Comparison of ENCODE assay signal across 3 cellular contexts in the genomic region with DNA sequence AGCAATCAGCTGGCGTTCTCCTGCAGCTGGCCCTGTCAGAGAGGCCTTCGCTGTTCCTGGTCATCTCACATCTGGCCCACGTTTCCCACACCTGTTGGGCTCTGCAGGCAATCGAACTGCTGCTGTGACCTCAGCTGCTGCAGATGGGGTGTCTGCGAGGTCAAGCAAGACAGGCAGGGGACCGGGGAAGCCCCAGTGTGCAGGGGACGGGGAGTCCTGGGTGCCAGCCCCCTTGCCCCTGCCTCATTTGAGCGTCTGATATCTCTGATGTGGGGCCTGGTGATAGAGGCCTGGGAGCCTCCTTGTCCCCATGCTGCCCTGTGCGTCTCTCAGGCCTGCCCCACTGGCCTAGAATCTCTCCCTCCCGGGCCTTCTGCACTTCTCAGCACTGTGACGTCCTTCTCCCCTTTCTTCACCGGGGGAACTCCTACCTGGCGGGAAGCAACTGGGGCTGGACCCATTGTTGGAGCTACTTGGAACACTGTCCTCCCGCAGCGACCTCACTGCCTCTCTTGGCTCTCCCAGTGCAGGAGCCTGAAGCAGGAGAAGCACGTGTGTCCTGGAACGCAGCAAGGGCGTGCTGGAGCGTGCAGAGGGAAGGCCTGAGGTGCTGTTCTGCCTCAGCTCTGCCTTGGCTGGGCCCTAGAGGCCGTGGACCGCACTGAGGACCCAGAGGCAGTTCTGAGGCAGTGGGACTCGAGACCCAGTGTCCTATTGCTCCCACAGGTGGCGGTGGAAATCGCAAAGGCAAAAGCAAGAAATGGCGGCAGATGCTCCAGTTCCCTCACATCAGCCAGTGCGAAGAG.
TF ChIP-seq lines count a peak whose summit lies in the region.

No MANE protein-coding gene starts in this region.

TF ChIP-seq in SK-N-SH, 30 proteins besides CTCF, POLR2A, EP300 and RAD21:
- TF ChIP-seq NRF1 (IDR thresholded peaks at IDR 0.05; ENCODE audit: low read depth, low read length) (no peak), PBX3 (IDR thresholded peaks at IDR 0.05) (0 out of 2 replicates have a peak, but pooled peaks have one; percentile 2)
- TF ChIP-seq, protein P1, sequence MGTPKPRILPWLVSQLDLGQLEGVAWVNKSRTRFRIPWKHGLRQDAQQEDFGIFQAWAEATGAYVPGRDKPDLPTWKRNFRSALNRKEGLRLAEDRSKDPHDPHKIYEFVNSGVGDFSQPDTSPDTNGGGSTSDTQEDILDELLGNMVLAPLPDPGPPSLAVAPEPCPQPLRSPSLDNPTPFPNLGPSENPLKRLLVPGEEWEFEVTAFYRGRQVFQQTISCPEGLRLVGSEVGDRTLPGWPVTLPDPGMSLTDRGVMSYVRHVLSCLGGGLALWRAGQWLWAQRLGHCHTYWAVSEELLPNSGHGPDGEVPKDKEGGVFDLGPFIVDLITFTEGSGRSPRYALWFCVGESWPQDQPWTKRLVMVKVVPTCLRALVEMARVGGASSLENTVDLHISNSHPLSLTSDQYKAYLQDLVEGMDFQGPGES (IDR thresholded peaks at IDR 0.05; ENCODE audit: low read depth, low read length) = no peak

TF ChIP-seq in SK-N-SH treated with all-trans-retinoic acid at 6 μM for 48 hours, 23 proteins besides CTCF, POLR2A, EP300 and RAD21:
- TF ChIP-seq ZNF70 (CRISPR knock-in tag; IDR thresholded peaks at IDR 0.05) = no peak
- TF ChIP-seq, protein P2, sequence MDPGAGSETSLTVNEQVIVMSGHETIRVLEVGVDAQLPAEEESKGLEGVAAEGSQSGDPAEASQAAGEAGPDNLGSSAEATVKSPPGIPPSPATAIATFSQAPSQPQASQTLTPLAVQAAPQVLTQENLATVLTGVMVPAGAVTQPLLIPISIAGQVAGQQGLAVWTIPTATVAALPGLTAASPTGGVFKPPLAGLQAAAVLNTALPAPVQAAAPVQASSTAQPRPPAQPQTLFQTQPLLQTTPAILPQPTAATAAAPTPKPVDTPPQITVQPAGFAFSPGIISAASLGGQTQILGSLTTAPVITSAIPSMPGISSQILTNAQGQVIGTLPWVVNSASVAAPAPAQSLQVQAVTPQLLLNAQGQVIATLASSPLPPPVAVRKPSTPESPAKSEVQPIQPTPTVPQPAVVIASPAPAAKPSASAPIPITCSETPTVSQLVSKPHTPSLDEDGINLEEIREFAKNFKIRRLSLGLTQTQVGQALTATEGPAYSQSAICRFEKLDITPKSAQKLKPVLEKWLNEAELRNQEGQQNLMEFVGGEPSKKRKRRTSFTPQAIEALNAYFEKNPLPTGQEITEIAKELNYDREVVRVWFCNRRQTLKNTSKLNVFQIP (CRISPR knock-in tag; IDR thresholded peaks at IDR 0.05; ENCODE audit: borderline replicate concordance, low read depth) = no peak
- TF ChIP-seq ZNF8 (CRISPR knock-in tag; IDR thresholded peaks at IDR 0.05) = no peak
- no peak for TF ChIP-seq SNAI2 (CRISPR knock-in tag; IDR thresholded peaks at IDR 0.05)
- TF ChIP-seq CREB5 (CRISPR knock-in tag; IDR thresholded peaks at IDR 0.05; ENCODE audit: low read depth) = no peak
- TF ChIP-seq CSDC2 (CRISPR knock-in tag; IDR thresholded peaks at IDR 0.05) = no peak
- no peak for TF ChIP-seq TCF4 (CRISPR knock-in tag; IDR thresholded peaks at IDR 0.05; ENCODE audit: borderline replicate concordance)
- TF ChIP-seq, protein P3, sequence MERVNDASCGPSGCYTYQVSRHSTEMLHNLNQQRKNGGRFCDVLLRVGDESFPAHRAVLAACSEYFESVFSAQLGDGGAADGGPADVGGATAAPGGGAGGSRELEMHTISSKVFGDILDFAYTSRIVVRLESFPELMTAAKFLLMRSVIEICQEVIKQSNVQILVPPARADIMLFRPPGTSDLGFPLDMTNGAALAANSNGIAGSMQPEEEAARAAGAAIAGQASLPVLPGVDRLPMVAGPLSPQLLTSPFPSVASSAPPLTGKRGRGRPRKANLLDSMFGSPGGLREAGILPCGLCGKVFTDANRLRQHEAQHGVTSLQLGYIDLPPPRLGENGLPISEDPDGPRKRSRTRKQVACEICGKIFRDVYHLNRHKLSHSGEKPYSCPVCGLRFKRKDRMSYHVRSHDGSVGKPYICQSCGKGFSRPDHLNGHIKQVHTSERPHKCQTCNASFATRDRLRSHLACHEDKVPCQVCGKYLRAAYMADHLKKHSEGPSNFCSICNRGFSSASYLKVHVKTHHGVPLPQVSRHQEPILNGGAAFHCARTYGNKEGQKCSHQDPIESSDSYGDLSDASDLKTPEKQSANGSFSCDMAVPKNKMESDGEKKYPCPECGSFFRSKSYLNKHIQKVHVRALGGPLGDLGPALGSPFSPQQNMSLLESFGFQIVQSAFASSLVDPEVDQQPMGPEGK (CRISPR knock-in tag; IDR thresholded peaks at IDR 0.05; ENCODE audit: borderline replicate concordance) = no peak
- no peak for TF ChIP-seq PPARA (CRISPR knock-in tag; IDR thresholded peaks at IDR 0.05; ENCODE audit: borderline replicate concordance)
- no peak for TF ChIP-seq BACH2 (CRISPR knock-in tag; IDR thresholded peaks at IDR 0.05; ENCODE audit: borderline replicate concordance)
- TF ChIP-seq ESRRG (CRISPR knock-in tag; IDR thresholded peaks at IDR 0.05) = no peak
- TF ChIP-seq CSRNP3 (CRISPR knock-in tag; IDR thresholded peaks at IDR 0.05) = no peak
- no peak for TF ChIP-seq TOX (CRISPR knock-in tag; IDR thresholded peaks at IDR 0.05; ENCODE audit: borderline replicate concordance)
- no peak for TF ChIP-seq GLIS3 (CRISPR knock-in tag; IDR thresholded peaks at IDR 0.05)
- TF ChIP-seq OSR1 (CRISPR knock-in tag; IDR thresholded peaks at IDR 0.05) = no peak
- TF ChIP-seq ZNF565 (CRISPR knock-in tag; conservative IDR thresholded peaks at IDR 0.05; ENCODE audit: low read depth) = no peak
- TF ChIP-seq ZFP3 (CRISPR knock-in tag; IDR thresholded peaks at IDR 0.05) = no peak
- TF ChIP-seq ISL1 (CRISPR knock-in tag; IDR thresholded peaks at IDR 0.05) = no peak

TF ChIP-seq in GM12878, 131 proteins besides CTCF, POLR2A, EP300 and RAD21 (continues in another document):
- TF ChIP-seq CBFB (IDR thresholded peaks at IDR 0.05; ENCODE audit: low read depth) (no peak), BRCA1 (IDR thresholded peaks at IDR 0.05; ENCODE audit: low read depth, low read length) (no peak), POLR2AphosphoS5 (IDR thresholded peaks at IDR 0.05; ENCODE audit: low read length) (peak; percentile 22; the same call in 1 of the 2 replicates), BACH1 (IDR thresholded peaks at IDR 0.05; ENCODE audit: borderline replicate concordance) (no peak), EED (IDR thresholded peaks at IDR 0.05; ENCODE audit: low read depth) (no peak), TCF3 (IDR thresholded peaks at IDR 0.05; ENCODE audit: borderline replicate concordance, insufficient read depth, low read depth, low read length) (peak; percentile 90), PAX8 (IDR thresholded peaks at IDR 0.05) (no peak), WRNIP1 (IDR thresholded peaks at IDR 0.05; ENCODE audit: borderline replicate concordance, low read depth, low read length) (no peak), NR2F1 (conservative IDR thresholded peaks at IDR 0.05) (0 out of 2 replicates have a peak, but pooled peaks have one; percentile 22), HDAC6 (IDR thresholded peaks at IDR 0.05; ENCODE audit: unreplicated experiment) (no peak), MEF2B (IDR thresholded peaks at IDR 0.05; ENCODE audit: partially characterized antibody, poor library complexity, severe bottlenecking) (no peak), POLR2AphosphoS2 (IDR thresholded peaks at IDR 0.05; ENCODE audit: low read depth, low read length) (no peak), IKZF1 (conservative IDR thresholded peaks at IDR 0.05) (peak; percentile 29; the same call in 1 of the 2 replicates), BHLHE40 (IDR thresholded peaks at IDR 0.05; ENCODE audit: borderline replicate concordance in 1 of 2, low read depth in 2 of 2, low read length in 1 of 2) (peak; percentile 32 to 62; a peak in 2 of 4 replicates), ELK1 (IDR thresholded peaks at IDR 0.05; ENCODE audit: low read depth, low read length) (no peak), GABPA (IDR thresholded peaks at IDR 0.05; ENCODE audit: low read depth) (no peak), SMC3 (IDR thresholded peaks at IDR 0.05; ENCODE audit: borderline replicate concordance, low read length) (no peak), PAX5 (IDR thresholded peaks at IDR 0.05; ENCODE audit: borderline replicate concordance, low read depth, low read length) (peak; percentile 28; the same call in 1 of the 2 replicates), KLF5 (IDR thresholded peaks at IDR 0.05; ENCODE audit: partially characterized antibody) (no peak), IKZF2 (IDR thresholded peaks at IDR 0.05) (peak in 1 of 2 experiments; percentile 15; a peak in 1 of 4 replicates), TBL1XR1 (IDR thresholded peaks at IDR 0.05; ENCODE audit: low read depth, low read length) (no peak), MXI1 (IDR thresholded peaks at IDR 0.05; ENCODE audit: low read depth, low read length) (0 out of 2 replicates have a peak, but pooled peaks have one; percentile 14), CHD2 (IDR thresholded peaks at IDR 0.05; ENCODE audit: borderline replicate concordance, low read depth, low read length) (0 out of 2 replicates have a peak, but pooled peaks have one; percentile 18), TARDBP (IDR thresholded peaks at IDR 0.05; ENCODE audit: borderline replicate concordance) (no peak), SIN3A (IDR thresholded peaks at IDR 0.05; ENCODE audit: low read depth, low read length) (0 out of 2 replicates have a peak, but pooled peaks have one; percentile 5), BCL11A (IDR thresholded peaks at IDR 0.05; ENCODE audit: low read depth, low read length) (no peak), TCF12 (IDR thresholded peaks at IDR 0.05; ENCODE audit: low read depth, low read length) (peak; percentile 98), FOXM1 (IDR thresholded peaks at IDR 0.05; ENCODE audit: low read depth, low read length) (no peak), E4F1 (IDR thresholded peaks at IDR 0.05; ENCODE audit: borderline replicate concordance, partially characterized antibody) (no peak)
- TF ChIP-seq, protein P4, sequence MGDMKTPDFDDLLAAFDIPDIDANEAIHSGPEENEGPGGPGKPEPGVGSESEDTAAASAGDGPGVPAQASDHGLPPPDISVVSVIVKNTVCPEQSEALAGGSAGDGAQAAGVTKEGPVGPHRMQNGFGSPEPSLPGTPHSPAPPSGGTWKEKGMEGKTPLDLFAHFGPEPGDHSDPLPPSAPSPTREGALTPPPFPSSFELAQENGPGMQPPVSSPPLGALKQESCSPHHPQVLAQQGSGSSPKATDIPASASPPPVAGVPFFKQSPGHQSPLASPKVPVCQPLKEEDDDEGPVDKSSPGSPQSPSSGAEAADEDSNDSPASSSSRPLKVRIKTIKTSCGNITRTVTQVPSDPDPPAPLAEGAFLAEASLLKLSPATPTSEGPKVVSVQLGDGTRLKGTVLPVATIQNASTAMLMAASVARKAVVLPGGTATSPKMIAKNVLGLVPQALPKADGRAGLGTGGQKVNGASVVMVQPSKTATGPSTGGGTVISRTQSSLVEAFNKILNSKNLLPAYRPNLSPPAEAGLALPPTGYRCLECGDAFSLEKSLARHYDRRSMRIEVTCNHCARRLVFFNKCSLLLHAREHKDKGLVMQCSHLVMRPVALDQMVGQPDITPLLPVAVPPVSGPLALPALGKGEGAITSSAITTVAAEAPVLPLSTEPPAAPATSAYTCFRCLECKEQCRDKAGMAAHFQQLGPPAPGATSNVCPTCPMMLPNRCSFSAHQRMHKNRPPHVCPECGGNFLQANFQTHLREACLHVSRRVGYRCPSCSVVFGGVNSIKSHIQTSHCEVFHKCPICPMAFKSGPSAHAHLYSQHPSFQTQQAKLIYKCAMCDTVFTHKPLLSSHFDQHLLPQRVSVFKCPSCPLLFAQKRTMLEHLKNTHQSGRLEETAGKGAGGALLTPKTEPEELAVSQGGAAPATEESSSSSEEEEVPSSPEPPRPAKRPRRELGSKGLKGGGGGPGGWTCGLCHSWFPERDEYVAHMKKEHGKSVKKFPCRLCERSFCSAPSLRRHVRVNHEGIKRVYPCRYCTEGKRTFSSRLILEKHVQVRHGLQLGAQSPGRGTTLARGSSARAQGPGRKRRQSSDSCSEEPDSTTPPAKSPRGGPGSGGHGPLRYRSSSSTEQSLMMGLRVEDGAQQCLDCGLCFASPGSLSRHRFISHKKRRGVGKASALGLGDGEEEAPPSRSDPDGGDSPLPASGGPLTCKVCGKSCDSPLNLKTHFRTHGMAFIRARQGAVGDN (IDR thresholded peaks at IDR 0.05) = peak; percentile 82
- TF ChIP-seq, protein P5, sequence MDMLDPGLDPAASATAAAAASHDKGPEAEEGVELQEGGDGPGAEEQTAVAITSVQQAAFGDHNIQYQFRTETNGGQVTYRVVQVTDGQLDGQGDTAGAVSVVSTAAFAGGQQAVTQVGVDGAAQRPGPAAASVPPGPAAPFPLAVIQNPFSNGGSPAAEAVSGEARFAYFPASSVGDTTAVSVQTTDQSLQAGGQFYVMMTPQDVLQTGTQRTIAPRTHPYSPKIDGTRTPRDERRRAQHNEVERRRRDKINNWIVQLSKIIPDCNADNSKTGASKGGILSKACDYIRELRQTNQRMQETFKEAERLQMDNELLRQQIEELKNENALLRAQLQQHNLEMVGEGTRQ (IDR thresholded peaks at IDR 0.05; ENCODE audit: borderline replicate concordance, low read depth, low read length) = no peak
